2 cellular contexts compared by ENCODE assay signal in the genomic region with DNA sequence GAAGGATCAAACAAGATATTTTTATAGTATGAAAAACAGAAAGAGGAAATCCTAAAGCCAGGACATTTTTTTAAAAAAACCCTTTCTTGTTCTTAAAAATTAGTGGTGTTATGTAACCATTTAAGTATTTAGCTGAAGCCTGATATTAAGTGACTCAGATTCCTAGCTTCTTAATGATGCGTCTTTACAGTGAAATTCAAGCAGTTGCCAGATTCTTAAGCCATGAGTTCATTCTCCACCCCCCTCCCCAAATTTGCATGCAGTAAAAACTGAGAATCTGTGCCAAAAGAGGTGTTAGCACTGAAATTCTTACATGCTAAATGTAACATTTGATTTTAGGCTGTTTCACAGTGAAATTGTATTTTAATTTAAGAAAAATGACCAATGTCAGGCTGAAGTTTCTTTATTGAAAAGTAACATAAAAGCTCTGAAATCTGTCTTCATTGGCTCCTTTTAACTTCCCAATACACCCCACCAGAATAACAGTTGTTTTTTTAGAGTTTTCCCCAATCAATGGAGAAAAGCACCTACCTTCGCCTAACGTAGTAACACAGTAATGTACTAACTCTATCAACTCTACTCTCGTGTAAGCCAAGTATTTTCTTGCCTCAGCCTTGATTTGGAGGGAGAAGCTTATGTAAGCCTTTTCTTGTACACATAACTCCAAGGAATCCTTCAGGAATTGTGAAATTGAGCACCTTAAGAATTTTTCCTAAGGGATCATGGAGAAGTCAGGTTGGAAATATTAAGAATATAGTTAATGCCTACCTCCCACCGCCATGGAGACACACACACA.
TF ChIP-seq lines count a peak whose summit lies in the region.

No MANE protein-coding gene starts in this region.

TF ChIP-seq in liver, 16 proteins besides CTCF, POLR2A, EP300 and RAD21:
- TF ChIP-seq, protein P1, sequence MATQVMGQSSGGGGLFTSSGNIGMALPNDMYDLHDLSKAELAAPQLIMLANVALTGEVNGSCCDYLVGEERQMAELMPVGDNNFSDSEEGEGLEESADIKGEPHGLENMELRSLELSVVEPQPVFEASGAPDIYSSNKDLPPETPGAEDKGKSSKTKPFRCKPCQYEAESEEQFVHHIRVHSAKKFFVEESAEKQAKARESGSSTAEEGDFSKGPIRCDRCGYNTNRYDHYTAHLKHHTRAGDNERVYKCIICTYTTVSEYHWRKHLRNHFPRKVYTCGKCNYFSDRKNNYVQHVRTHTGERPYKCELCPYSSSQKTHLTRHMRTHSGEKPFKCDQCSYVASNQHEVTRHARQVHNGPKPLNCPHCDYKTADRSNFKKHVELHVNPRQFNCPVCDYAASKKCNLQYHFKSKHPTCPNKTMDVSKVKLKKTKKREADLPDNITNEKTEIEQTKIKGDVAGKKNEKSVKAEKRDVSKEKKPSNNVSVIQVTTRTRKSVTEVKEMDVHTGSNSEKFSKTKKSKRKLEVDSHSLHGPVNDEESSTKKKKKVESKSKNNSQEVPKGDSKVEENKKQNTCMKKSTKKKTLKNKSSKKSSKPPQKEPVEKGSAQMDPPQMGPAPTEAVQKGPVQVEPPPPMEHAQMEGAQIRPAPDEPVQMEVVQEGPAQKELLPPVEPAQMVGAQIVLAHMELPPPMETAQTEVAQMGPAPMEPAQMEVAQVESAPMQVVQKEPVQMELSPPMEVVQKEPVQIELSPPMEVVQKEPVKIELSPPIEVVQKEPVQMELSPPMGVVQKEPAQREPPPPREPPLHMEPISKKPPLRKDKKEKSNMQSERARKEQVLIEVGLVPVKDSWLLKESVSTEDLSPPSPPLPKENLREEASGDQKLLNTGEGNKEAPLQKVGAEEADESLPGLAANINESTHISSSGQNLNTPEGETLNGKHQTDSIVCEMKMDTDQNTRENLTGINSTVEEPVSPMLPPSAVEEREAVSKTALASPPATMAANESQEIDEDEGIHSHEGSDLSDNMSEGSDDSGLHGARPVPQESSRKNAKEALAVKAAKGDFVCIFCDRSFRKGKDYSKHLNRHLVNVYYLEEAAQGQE (IDR thresholded peaks at IDR 0.05): no peak
- TF ChIP-seq RXRA (IDR thresholded peaks at IDR 0.05): no peak
- TF ChIP-seq NR2F2 (IDR thresholded peaks at IDR 0.05): no peak
- TF ChIP-seq SP1 (IDR thresholded peaks at IDR 0.05): no peak

TF ChIP-seq in HepG2, 621 proteins besides CTCF, POLR2A, EP300 and RAD21 (continued from another document):
- TF ChIP-seq, protein P2, sequence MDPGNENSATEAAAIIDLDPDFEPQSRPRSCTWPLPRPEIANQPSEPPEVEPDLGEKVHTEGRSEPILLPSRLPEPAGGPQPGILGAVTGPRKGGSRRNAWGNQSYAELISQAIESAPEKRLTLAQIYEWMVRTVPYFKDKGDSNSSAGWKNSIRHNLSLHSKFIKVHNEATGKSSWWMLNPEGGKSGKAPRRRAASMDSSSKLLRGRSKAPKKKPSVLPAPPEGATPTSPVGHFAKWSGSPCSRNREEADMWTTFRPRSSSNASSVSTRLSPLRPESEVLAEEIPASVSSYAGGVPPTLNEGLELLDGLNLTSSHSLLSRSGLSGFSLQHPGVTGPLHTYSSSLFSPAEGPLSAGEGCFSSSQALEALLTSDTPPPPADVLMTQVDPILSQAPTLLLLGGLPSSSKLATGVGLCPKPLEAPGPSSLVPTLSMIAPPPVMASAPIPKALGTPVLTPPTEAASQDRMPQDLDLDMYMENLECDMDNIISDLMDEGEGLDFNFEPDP (CRISPR knock-in tag; conservative IDR thresholded peaks at IDR 0.05): no peak
- TF ChIP-seq ZNF572 (CRISPR knock-in tag; IDR thresholded peaks at IDR 0.05) (no peak), ZBTB20 (CRISPR knock-in tag; IDR thresholded peaks at IDR 0.05; ENCODE audit: borderline replicate concordance, low read depth) (no peak)
- TF ChIP-seq, protein P3, sequence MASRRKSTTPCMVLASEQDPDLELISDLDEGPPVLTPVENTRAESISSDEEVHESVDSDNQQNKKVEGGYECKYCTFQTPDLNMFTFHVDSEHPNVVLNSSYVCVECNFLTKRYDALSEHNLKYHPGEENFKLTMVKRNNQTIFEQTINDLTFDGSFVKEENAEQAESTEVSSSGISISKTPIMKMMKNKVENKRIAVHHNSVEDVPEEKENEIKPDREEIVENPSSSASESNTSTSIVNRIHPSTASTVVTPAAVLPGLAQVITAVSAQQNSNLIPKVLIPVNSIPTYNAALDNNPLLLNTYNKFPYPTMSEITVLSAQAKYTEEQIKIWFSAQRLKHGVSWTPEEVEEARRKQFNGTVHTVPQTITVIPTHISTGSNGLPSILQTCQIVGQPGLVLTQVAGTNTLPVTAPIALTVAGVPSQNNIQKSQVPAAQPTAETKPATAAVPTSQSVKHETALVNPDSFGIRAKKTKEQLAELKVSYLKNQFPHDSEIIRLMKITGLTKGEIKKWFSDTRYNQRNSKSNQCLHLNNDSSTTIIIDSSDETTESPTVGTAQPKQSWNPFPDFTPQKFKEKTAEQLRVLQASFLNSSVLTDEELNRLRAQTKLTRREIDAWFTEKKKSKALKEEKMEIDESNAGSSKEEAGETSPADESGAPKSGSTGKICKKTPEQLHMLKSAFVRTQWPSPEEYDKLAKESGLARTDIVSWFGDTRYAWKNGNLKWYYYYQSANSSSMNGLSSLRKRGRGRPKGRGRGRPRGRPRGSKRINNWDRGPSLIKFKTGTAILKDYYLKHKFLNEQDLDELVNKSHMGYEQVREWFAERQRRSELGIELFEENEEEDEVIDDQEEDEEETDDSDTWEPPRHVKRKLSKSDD (CRISPR knock-in tag; IDR thresholded peaks at IDR 0.05; ENCODE audit: low read depth): no peak
